In the genomic region with DNA sequence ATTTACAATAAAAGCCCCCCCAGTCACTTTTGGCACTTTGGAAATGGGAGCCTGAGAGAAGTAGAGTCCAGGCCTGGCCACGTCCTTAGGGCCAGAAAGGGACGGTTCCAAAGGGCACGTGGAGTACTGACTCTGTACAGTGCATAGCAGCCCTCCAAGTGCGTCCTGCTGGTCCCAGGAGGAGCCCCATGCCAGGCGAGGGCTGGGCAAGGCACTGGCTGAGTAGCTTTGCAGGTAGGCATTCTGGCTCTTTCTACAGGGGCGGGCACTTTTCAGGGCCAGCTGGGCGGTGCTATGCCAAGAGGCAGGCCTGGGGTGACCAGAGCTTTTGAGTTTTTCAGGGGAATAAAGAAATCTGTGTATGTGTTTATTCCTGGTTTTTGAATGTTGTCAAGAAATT, we compare ENCODE assay signal across 1 cellular context.
TF ChIP-seq lines count a peak whose summit lies in the region.

No MANE protein-coding gene starts in this region.

TF ChIP-seq in H1, 55 proteins besides CTCF, POLR2A, EP300 and RAD21:
- TF ChIP-seq RBBP5 (IDR thresholded peaks at IDR 0.05; ENCODE audit: borderline replicate concordance, low read depth, low read length) (no peak), EZH2 (IDR thresholded peaks at IDR 0.05; ENCODE audit: low read depth, low read length, severe bottlenecking) (no peak), JUND (IDR thresholded peaks at IDR 0.05; ENCODE audit: low read length) (no peak), GABPA (IDR thresholded peaks at IDR 0.05; ENCODE audit: borderline replicate concordance, insufficient read depth, low read length) (no peak), SP2 (IDR thresholded peaks at IDR 0.05; ENCODE audit: low read length) (no peak), GTF2F1 (IDR thresholded peaks at IDR 0.05; ENCODE audit: borderline replicate concordance, low read depth, low read length) (no peak), POLR2AphosphoS5 (IDR thresholded peaks at IDR 0.05; ENCODE audit: low read depth, low read length) (no peak), KDM4A (IDR thresholded peaks at IDR 0.05; ENCODE audit: low read depth, low read length, severe bottlenecking) (no peak), CBX8 (IDR thresholded peaks at IDR 0.05; ENCODE audit: borderline replicate concordance, low read depth, low read length) (no peak)
